ENCODE assay signal across 2 cellular contexts in genomic region chr14:76922092-76922491, GRCh38.
TF ChIP-seq lines count a peak whose summit lies in the region.

No MANE protein-coding gene starts in this region.

TF ChIP-seq in A549, 52 proteins besides CTCF, POLR2A, EP300 and RAD21 (continued from another document):
- no peak for TF ChIP-seq HES2 (IDR thresholded peaks at IDR 0.05)
- no peak for TF ChIP-seq TFCP2L1 (CRISPR knock-in tag; IDR thresholded peaks at IDR 0.05)
- TF ChIP-seq BHLHE40 (IDR thresholded peaks at IDR 0.05; ENCODE audit: low read depth, low read length) = no peak
- TF ChIP-seq CHD4 (IDR thresholded peaks at IDR 0.05; ENCODE audit: borderline replicate concordance) = no peak
- no peak for TF ChIP-seq ELK1 (IDR thresholded peaks at IDR 0.05; ENCODE audit: low read depth, low read length)
- no peak for TF ChIP-seq RARB (CRISPR knock-in tag; IDR thresholded peaks at IDR 0.05)
- TF ChIP-seq POLR2AphosphoS2 (conservative IDR thresholded peaks at IDR 0.05; ENCODE audit: low read length) = no peak
- TF ChIP-seq GATA3 (IDR thresholded peaks at IDR 0.05; ENCODE audit: borderline replicate concordance) = no peak
- TF ChIP-seq MAZ (IDR thresholded peaks at IDR 0.05; ENCODE audit: borderline replicate concordance, low read depth, low read length) = no peak
- TF ChIP-seq HMGXB4 (CRISPR knock-in tag; IDR thresholded peaks at IDR 0.05; ENCODE audit: borderline replicate concordance) = no peak
- no peak for TF ChIP-seq MAFK (IDR thresholded peaks at IDR 0.05; ENCODE audit: partially characterized antibody)
- no peak for TF ChIP-seq NPAS2 (CRISPR knock-in tag; IDR thresholded peaks at IDR 0.05; ENCODE audit: borderline replicate concordance)
- TF ChIP-seq JUNB (IDR thresholded peaks at IDR 0.05) = no peak
- TF ChIP-seq CBX8 (IDR thresholded peaks at IDR 0.05) = no peak
- no peak for TF ChIP-seq RNF2 (IDR thresholded peaks at IDR 0.05; ENCODE audit: borderline replicate concordance, low read depth)
- no peak for TF ChIP-seq NFE2L2 (conservative IDR thresholded peaks at IDR 0.05; ENCODE audit: low read length)
- TF ChIP-seq JUN (IDR thresholded peaks at IDR 0.05) = no peak
- no peak for TF ChIP-seq SREBF2 (IDR thresholded peaks at IDR 0.05)

TF ChIP-seq in IMR-90, 13 proteins besides CTCF, POLR2A, EP300 and RAD21 (continued from another document):
- no peak for TF ChIP-seq RFX5 (IDR thresholded peaks at IDR 0.05; ENCODE audit: low read depth, low read length)
- TF ChIP-seq MAFK (IDR thresholded peaks at IDR 0.05; ENCODE audit: low read depth, low read length) = no peak
- TF ChIP-seq MXI1 (IDR thresholded peaks at IDR 0.05; ENCODE audit: borderline replicate concordance, low read depth, low read length) = no peak
- no peak for TF ChIP-seq SMC3 (IDR thresholded peaks at IDR 0.05; ENCODE audit: low read depth, low read length)
- no peak for TF ChIP-seq RCOR1 (IDR thresholded peaks at IDR 0.05; ENCODE audit: insufficient replicate concordance, low read length)
- no peak for TF ChIP-seq CHD1 (IDR thresholded peaks at IDR 0.05; ENCODE audit: low read depth, low read length)
- no peak for TF ChIP-seq NFE2L2 (IDR thresholded peaks at IDR 0.05; ENCODE audit: low read depth, low read length)
- no peak for TF ChIP-seq MAZ (IDR thresholded peaks at IDR 0.05; ENCODE audit: borderline replicate concordance, low read depth, low read length)
- TF ChIP-seq USF2 (IDR thresholded peaks at IDR 0.05; ENCODE audit: low read depth, low read length) = no peak
- TF ChIP-seq ELK1 (IDR thresholded peaks at IDR 0.05; ENCODE audit: borderline replicate concordance, low read depth, low read length) = no peak
- TF ChIP-seq FOS (IDR thresholded peaks at IDR 0.05; ENCODE audit: low read depth, low read length) = no peak
- TF ChIP-seq CEBPB (IDR thresholded peaks at IDR 0.05; ENCODE audit: low read depth, low read length) = no peak
